Comparison of ENCODE assay signal across 1 cellular context in the genomic region with DNA sequence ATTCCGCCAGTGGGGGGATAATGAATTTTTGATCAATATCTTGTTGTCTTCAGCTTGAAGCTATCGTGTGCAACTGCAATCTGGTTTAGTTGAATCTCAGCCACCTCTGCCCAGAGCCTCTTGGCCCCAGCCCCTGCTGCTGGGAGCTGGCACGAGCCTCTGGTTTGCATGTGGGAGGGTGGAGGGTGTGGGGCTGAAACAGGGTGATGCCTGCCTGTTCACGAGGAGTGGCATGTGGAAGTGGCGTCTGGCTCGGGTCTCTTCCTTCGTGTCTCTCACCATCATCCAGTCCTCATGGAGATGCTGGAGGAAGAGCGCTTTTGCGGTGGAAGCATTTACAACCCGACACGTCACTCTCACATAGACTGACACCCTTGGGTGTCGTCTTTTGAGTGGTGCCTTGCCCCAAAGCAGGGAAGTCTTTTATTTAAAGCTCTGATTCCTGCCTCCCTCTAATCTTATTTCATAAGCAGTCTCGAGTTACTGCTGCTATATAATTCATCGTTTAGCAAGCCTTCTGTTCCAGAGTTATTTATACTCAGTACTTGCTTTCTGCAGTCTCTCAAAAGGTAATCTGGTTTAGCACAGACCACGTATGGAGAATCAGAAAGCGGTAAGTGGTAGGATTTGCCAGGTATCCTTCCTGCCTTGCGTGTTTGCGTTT.
TF ChIP-seq lines count a peak whose summit lies in the region.

No MANE protein-coding gene starts in this region.

TF ChIP-seq in HepG2, 621 proteins besides CTCF, POLR2A, EP300 and RAD21 (continued from another document):
- no peak for TF ChIP-seq KLF11 (CRISPR knock-in tag; IDR thresholded peaks at IDR 0.05)
- no peak for TF ChIP-seq HOXA9 (CRISPR knock-in tag; IDR thresholded peaks at IDR 0.05; ENCODE audit: borderline replicate concordance)
- TF ChIP-seq, protein P1, sequence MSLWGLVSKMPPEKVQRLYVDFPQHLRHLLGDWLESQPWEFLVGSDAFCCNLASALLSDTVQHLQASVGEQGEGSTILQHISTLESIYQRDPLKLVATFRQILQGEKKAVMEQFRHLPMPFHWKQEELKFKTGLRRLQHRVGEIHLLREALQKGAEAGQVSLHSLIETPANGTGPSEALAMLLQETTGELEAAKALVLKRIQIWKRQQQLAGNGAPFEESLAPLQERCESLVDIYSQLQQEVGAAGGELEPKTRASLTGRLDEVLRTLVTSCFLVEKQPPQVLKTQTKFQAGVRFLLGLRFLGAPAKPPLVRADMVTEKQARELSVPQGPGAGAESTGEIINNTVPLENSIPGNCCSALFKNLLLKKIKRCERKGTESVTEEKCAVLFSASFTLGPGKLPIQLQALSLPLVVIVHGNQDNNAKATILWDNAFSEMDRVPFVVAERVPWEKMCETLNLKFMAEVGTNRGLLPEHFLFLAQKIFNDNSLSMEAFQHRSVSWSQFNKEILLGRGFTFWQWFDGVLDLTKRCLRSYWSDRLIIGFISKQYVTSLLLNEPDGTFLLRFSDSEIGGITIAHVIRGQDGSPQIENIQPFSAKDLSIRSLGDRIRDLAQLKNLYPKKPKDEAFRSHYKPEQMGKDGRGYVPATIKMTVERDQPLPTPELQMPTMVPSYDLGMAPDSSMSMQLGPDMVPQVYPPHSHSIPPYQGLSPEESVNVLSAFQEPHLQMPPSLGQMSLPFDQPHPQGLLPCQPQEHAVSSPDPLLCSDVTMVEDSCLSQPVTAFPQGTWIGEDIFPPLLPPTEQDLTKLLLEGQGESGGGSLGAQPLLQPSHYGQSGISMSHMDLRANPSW (CRISPR knock-in tag; IDR thresholded peaks at IDR 0.05; ENCODE audit: borderline replicate concordance) = no peak
- TF ChIP-seq RFXAP (CRISPR knock-in tag; IDR thresholded peaks at IDR 0.05; ENCODE audit: borderline replicate concordance) = no peak
- TF ChIP-seq XRCC5 (optimal IDR thresholded peaks at IDR 0.05; ENCODE audit: low read length) = no peak
- TF ChIP-seq CHD4 (IDR thresholded peaks at IDR 0.05; ENCODE audit: borderline replicate concordance, low read length) = no peak
- TF ChIP-seq PAF1 (CRISPR knock-in tag; IDR thresholded peaks at IDR 0.05) = no peak
TF ChIP-seq in HepG2: peak in this region for 0.
